ENCODE assay signal across 20 cellular contexts in genomic region chr5:124641154-124641792, GRCh38.
DNase-seq lines count a peak whose midpoint lies in the region; ATAC-seq, FAIRE-seq and TF ChIP-seq lines count a peak whose summit lies in the region.
"Had no signal": no experiment of that assay in that cellular context is flagged by ENCODE, and none has a peak within 500 bp of the region (broad histone marks: within the 10 kb centered on the region; RNA-seq: fewer than 3 reads in every experiment).

No MANE protein-coding gene starts in this region.

- TF ChIP-seq EP300 in stomach (IDR thresholded peaks at IDR 0.05) = no peak

- DNase-seq in GM12892 (ENCODE audit: insufficient read length) = no peak
- peak; percentile 70 to 86 for DNase-seq in SHP77 (lab: John Stamatoyannopoulos, UW)
- DNase-seq in left lobe of liver (ENCODE audit: low spot score) = peak; percentile 67
- DNase-seq in stomach = peak; percentile 50
- no peak for DNase-seq in NCI-H510A (lab: John Stamatoyannopoulos, UW)
- no peak for DNase-seq in H4 (ENCODE audit: low spot score)
- DNase-seq in stimulated activated CD4-positive, alpha-beta T cell treated with anti-CD3 and anti-CD28 coated beads, Interleukin-4, amount 100 ng/mL, for 4 hours = no peak
- DNase-seq in activated CD8-positive, alpha-beta memory T cell treated with anti-CD3 and anti-CD28 coated beads, Interleukin-2, amount 50 U/mL, for 4 hours = no peak
- DNase-seq: activated B cell treated with CpG ODN at 0.5 μM for 24 hours; activated CD4-positive, alpha-beta memory T cell treated with anti-CD3 and anti-CD28 coated beads, Interleukin-2, amount 10 ng/mL, durations not matched to agents 7 days and 5 days; activated effector memory CD4-positive, alpha-beta T cell treated with anti-CD3 and anti-CD28 coated beads, Interleukin-2, amount 50 U/mL, for 16 hours; C1 segment of cervical spinal cord; NCI-H1694 treated with DMSO at 0.1 percent for 48 hours; NCI-H82; nucleus accumbens; SW 1271 had no signal

- peaks cover 5 to 48% (median 36%) of the 10 kb centered on the region in 4 donors for H3K36me3 ChIP-seq in stomach
- H3K36me3 ChIP-seq: vagina had no signal

- TF ChIP-seq POLR2A in GM12892 (IDR thresholded peaks at IDR 0.05; ENCODE audit: low read depth, low read length) (no peak), stomach (IDR thresholded peaks at IDR 0.05) (no peak)

- no peak for TF ChIP-seq CTCF in stomach (IDR thresholded peaks at IDR 0.05)

- peak; percentile 97 for ATAC-seq in left lobe of liver
- ATAC-seq: K562; stimulated activated effector memory CD8-positive, alpha-beta T cell treated with anti-CD3 and anti-CD28 coated beads, Interleukin-12 subunit alpha, Interleukin-12 subunit beta, amount 100 ng/mL, for 72 hours had no signal

- H3K4me1 ChIP-seq in stomach = peaks cover 0 to 11% (median 4%) of the 10 kb centered on the region in 4 donors
- H3K4me1 ChIP-seq: vagina had no signal

- H3K4me3 ChIP-seq in stomach = no peak overlapping the region
- H3K4me3 ChIP-seq: K562, vagina had no signal

- FAIRE-seq in GM12892 (lab: Jason Lieb, UNC) = peak; percentile 48
- FAIRE-seq: D721Med, K562 had no signal

- intact Hi-C loops in stomach (cut with DNase I; ENCODE audit: low total_unique reads) = no loop called here

- H3K9me3 ChIP-seq in stomach = no peaks in the 10 kb centered on the region
- H3K9me3 ChIP-seq: vagina had no signal

- 32 to 60% (median 47%) methylated on average over 11 of the region's 11 CpGs for WGBS in stomach, 5 donors

- peak overlapping the region in 2 of 5 donors; percentile 32 to 40 for H3K27ac ChIP-seq in stomach
- H3K27ac ChIP-seq: vagina had no signal

- peaks cover 0 to 3% (median 0%) of the 10 kb centered on the region in 3 donors for H3K27me3 ChIP-seq in stomach
- H3K27me3 ChIP-seq: vagina had no signal

Comparison
In these comparisons a context has a peak if more than half of its experiments do, and no peak if none do; other contexts are left out.
1. DNase-seq: peak in SHP77 (2 of 2), left lobe of liver (single experiment) and stomach (single experiment); none in GM12892 (single experiment), NCI-H510A (single experiment), H4 (single experiment), stimulated activated CD4-positive, alpha-beta T cell treated with anti-CD3 and anti-CD28 coated beads, Interleukin-4, amount 100 ng/mL, for 4 hours (0 of 2) and activated CD8-positive, alpha-beta memory T cell treated with anti-CD3 and anti-CD28 coated beads, Interleukin-2, amount 50 U/mL, for 4 hours (single experiment).